ENCODE assay signal across 15 cellular contexts in the genomic region with DNA sequence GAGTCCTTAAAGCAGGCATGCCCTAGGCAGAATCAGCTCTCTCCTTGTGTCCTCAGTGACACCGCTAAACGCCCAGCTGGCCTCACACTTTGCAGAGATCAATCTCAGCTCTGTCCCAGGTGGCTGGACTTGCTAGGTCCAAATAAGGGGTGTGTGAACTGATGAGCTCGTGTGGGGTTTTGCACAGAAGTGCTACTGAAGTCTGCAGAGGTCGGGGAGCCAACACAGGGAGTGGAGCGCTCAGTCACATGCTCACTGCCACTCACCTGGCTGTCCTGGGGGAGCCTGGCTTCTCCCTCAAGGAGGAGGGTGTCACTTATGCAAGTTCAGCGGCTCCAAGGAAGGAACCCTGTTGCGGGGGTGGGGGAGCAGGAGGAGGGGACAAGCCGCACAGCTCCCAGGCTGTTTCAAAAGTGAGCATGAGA. TPM values are rescaled to one million over a fixed set of nuclear protein-coding genes. Genes with fewer than 3 reads are reported as not detected.
DNase-seq lines count a peak whose midpoint lies in the region; ATAC-seq, FAIRE-seq and TF ChIP-seq lines count a peak whose summit lies in the region.
"Had no signal": no experiment of that assay in that cellular context is flagged by ENCODE, and none has a peak within 500 bp of the region (broad histone marks: within the 10 kb centered on the region; RNA-seq: fewer than 3 reads in every experiment).

No MANE protein-coding gene starts in this region.

- peaks cover 18% of the 10 kb centered on the region for H3K27me3 Mint-ChIP-seq in H9 (ENCODE audit: low read depth)

- no peaks in the 10 kb centered on the region for H3K79me2 ChIP-seq in H9 (ENCODE audit: insufficient read depth, low read length)

- TF ChIP-seq CTCF in H9 (conservative IDR thresholded peaks at IDR 0.05), result no peak
- TF ChIP-seq CTCF in body of pancreas (IDR thresholded peaks at IDR 0.05), result no peak
- no peak for TF ChIP-seq CTCF in kidney (IDR thresholded peaks at IDR 0.05; ENCODE audit: borderline replicate concordance, extremely low read depth, insufficient read depth)

- H2BK120ac ChIP-seq in H9 (ENCODE audit: low read depth, low read length, poor library complexity, severe bottlenecking) (no peak overlapping the region), mesenchymal stem cell (ENCODE audit: low read depth, low read length) (no peak overlapping the region)

- H3K9me3 ChIP-seq in H9 (ENCODE audit: control insufficient read depth, low read depth, low read length) (no peaks in the 10 kb centered on the region), body of pancreas (no peaks in the 10 kb centered on the region), mesenchymal stem cell (ENCODE audit: control insufficient read depth, low read length) (no peaks in the 10 kb centered on the region), subcutaneous abdominal adipose tissue (ENCODE audit: control insufficient read depth in 5 of 5, low read length in 5 of 5) (no peaks in the 10 kb centered on the region), kidney (ENCODE audit: control insufficient read depth in 1 of 2, low read length in 2 of 2) (no peaks in the 10 kb centered on the region)
- H3K9me3 ChIP-seq: neutrophil had no signal

- peak overlapping the region in 2 of 3 experiments; percentile 76 to 82; a peak in 5 of 7 replicates for H3K27ac Mint-ChIP-seq in H9

- no peak overlapping the region for H3T11ph ChIP-seq in H9 (ENCODE audit: low read length)

- peak in 2 of 3 donors; percentile 15 for TF ChIP-seq POLR2A in body of pancreas (IDR thresholded peaks at IDR 0.05)

- FAIRE-seq in kidney (lab: Jason Lieb, UNC), result no peak
- FAIRE-seq: endometrium, GM12878 had no signal

- H2AFZ ChIP-seq in H9 (ENCODE audit: low read length) (no peak overlapping the region), mesenchymal stem cell (ENCODE audit: low read depth, low read length) (no peak overlapping the region)

- intact Hi-C loops in body of pancreas (cut with DNase I), result loop anchor here (10.0 kb wide), 1 partner anchor 155 kb away; no protein-coding TSS in a partner anchor
- intact Hi-C loops in kidney (cut with DNase I), result no loop called here

- peak overlapping the region in 1 of 2 experiments; percentile 62; a peak in 1 of 5 replicates for H3K4me3 Mint-ChIP-seq in H9

- H3K4me2 ChIP-seq in H9 (ENCODE audit: insufficient read depth, insufficient read length, low read length) (no peak overlapping the region), mesenchymal stem cell (ENCODE audit: low read length, poor library complexity, severe bottlenecking) (no peak overlapping the region)

- no peaks in the 10 kb centered on the region for H4K20me1 ChIP-seq in H9 (ENCODE audit: control insufficient read depth, insufficient read depth, insufficient read length)

- peaks cover 4% of the 10 kb centered on the region; the same call in 1 of the 2 replicates for H3K4me1 ChIP-seq in H9 (ENCODE audit: insufficient read depth, low read length)
- H3K4me1 ChIP-seq in body of pancreas, result peaks cover 70% of the 10 kb centered on the region
- peaks cover 20% of the 10 kb centered on the region for H3K4me1 ChIP-seq in mesenchymal stem cell (ENCODE audit: control insufficient read depth, insufficient read depth, low read depth, low read length)
- H3K4me1 ChIP-seq in subcutaneous abdominal adipose tissue (ENCODE audit: control insufficient read depth in 5 of 5, insufficient read depth in 5 of 5, low read length in 5 of 5), result peaks cover 29 to 86% (median 84%) of the 10 kb centered on the region in 5 donors
- H3K4me1 ChIP-seq in kidney (ENCODE audit: control insufficient read depth in 1 of 2, insufficient read depth in 1 of 2, low read depth in 1 of 2, low read length in 2 of 2), result peaks cover 0 to 8% of the 10 kb centered on the region in 2 donors

- no peak overlapping the region for H2BK15ac ChIP-seq in H9 (ENCODE audit: low read depth, low read length)
- H2BK15ac ChIP-seq in mesenchymal stem cell (ENCODE audit: low read depth, poor library complexity, severe bottlenecking), result no peak overlapping the region

- no peaks in the 10 kb centered on the region for H3K23me2 ChIP-seq in H9 (ENCODE audit: insufficient read length, low read depth, low read length, poor library complexity, severe bottlenecking)

- no peak overlapping the region for H3K18ac ChIP-seq in H9 (ENCODE audit: insufficient read length, low read depth, low read length)
- H3K18ac ChIP-seq in mesenchymal stem cell (ENCODE audit: low read depth in 1 of 2, low read length in 2 of 2), result no peak overlapping the region

- no peak overlapping the region for H4K5ac ChIP-seq in H9 (ENCODE audit: insufficient read length, low read depth, low read length)

- H3K9ac ChIP-seq in H9 (ENCODE audit: extremely low read depth, insufficient read length, low read length) (no peak overlapping the region), mesenchymal stem cell (ENCODE audit: low read length) (peak overlapping the region; percentile 47), subcutaneous abdominal adipose tissue (ENCODE audit: low read length in 5 of 5) (peak overlapping the region in 4 of 5 donors; percentile 4 to 42 (median 6)), kidney (ENCODE audit: low read length in 2 of 2) (no peak overlapping the region)

- no peaks in the 10 kb centered on the region for H3K27me3 ChIP-seq in H9 (ENCODE audit: insufficient read depth, low read length)
- no peaks in the 10 kb centered on the region for H3K27me3 ChIP-seq in body of pancreas
- peaks cover 15 to 42% of the 10 kb centered on the region in 2 experiments for H3K27me3 ChIP-seq in mesenchymal stem cell (ENCODE audit: control insufficient read depth in 1 of 2, insufficient read depth in 1 of 2, low read length in 2 of 2)
- H3K27me3 ChIP-seq in subcutaneous abdominal adipose tissue (ENCODE audit: control insufficient read depth in 5 of 5, insufficient read depth in 4 of 5, low read length in 5 of 5), result peaks cover 0 to 12% (median 4%) of the 10 kb centered on the region in 5 donors

- peaks cover 16 to 53% of the 10 kb centered on the region in 2 experiments for H3K4me1 Mint-ChIP-seq in H9

- H2BK12ac ChIP-seq in H9 (ENCODE audit: insufficient read length, low read depth, low read length) (no peak overlapping the region), mesenchymal stem cell (ENCODE audit: low read length in 2 of 2) (no peak overlapping the region)

- no peaks in the 10 kb centered on the region for H3K36me3 Mint-ChIP-seq in H9 (ENCODE audit: insufficient read depth in 1 of 3, low read depth in 3 of 3)

- peak overlapping the region; percentile 26 for H3K14ac ChIP-seq in H9 (ENCODE audit: insufficient read depth, low read length)
- H3K14ac ChIP-seq in mesenchymal stem cell (ENCODE audit: low read length in 2 of 2), result no peak overlapping the region

- H2BK20ac ChIP-seq in H9 (ENCODE audit: low read depth, low read length, poor library complexity, severe bottlenecking), result no peak overlapping the region

- H3K9me3 Mint-ChIP-seq in H9, result no peaks in the 10 kb centered on the region

- ATAC-seq in body of pancreas (no peak), HG02588 (IDR thresholded peaks at IDR 0.05; ENCODE audit: unreplicated experiment) (no peak)
- ATAC-seq: GM12878, Panc1 had no signal

- H3K27ac ChIP-seq in H9 (ENCODE audit: insufficient read length, low read depth, low read length) (no peak overlapping the region), body of pancreas (peak overlapping the region; percentile 83 to 90 (median 84)), mesenchymal stem cell (ENCODE audit: low read length, poor library complexity, severe bottlenecking) (no peak overlapping the region), subcutaneous abdominal adipose tissue (ENCODE audit: low read depth, low read length) (no peak overlapping the region), kidney (ENCODE audit: low read depth in 2 of 2, low read length in 2 of 2) (no peak overlapping the region)
- H3K27ac ChIP-seq: neutrophil had no signal

- H3K4ac ChIP-seq in H9 (ENCODE audit: low read depth, low read length), result no peak overlapping the region
- no peak overlapping the region for H3K4ac ChIP-seq in mesenchymal stem cell (ENCODE audit: low read depth in 1 of 2, low read length in 2 of 2)

- no peaks in the 10 kb centered on the region for H3K36me3 ChIP-seq in body of pancreas (replicated peaks in 1 of 2; ENCODE audit: insufficient read depth in 1 of 2, low read depth in 2 of 2)
- H3K36me3 ChIP-seq in mesenchymal stem cell (ENCODE audit: control insufficient read depth in 1 of 2, insufficient read depth in 2 of 2, low read depth in 1 of 2, low read length in 2 of 2), result no peaks in the 10 kb centered on the region
- H3K36me3 ChIP-seq in subcutaneous abdominal adipose tissue (ENCODE audit: control insufficient read depth in 5 of 5, insufficient read depth in 5 of 5, low read length in 5 of 5), result no peaks in the 10 kb centered on the region
- H3K36me3 ChIP-seq in kidney (ENCODE audit: control insufficient read depth in 1 of 2, insufficient read depth in 2 of 2, low read length in 2 of 2), result no peaks in the 10 kb centered on the region
- H3K36me3 ChIP-seq: neutrophil had no signal

- H3K4me3 ChIP-seq in body of pancreas, result peak overlapping the region in 1 of 2 donors; percentile 52
- H3K4me3 ChIP-seq in mesenchymal stem cell (ENCODE audit: insufficient read depth in 1 of 2, low read depth in 1 of 2, low read length in 2 of 2), result peak overlapping the region in 1 of 2 experiments; percentile 83
- H3K4me3 ChIP-seq in subcutaneous abdominal adipose tissue (ENCODE audit: low read depth in 1 of 5, low read length in 5 of 5), result peak overlapping the region; percentile 60 to 87 (median 67)
- H3K4me3 ChIP-seq in kidney (ENCODE audit: low read length in 2 of 2), result peak overlapping the region in 1 of 2 donors; percentile 28
- H3K4me3 ChIP-seq: GM12878 had no signal

- H2BK5ac ChIP-seq in H9 (ENCODE audit: insufficient read length, low read length) (no peak overlapping the region), mesenchymal stem cell (ENCODE audit: low read depth, low read length, poor library complexity, severe bottlenecking) (no peak overlapping the region)

- DNase-seq in H9, result no peak
- DNase-seq in body of pancreas, result peak in 1 of 4 donors; percentile 54
- DNase-seq in mesenchymal stem cell, result no peak
- no peak for DNase-seq in kidney
- no peak for DNase-seq in islet precursor cell
- DNase-seq in COLO668 (lab: John Stamatoyannopoulos, UW; ENCODE audit: unreplicated experiment), result no peak
- DNase-seq: activated CD8-positive, alpha-beta memory T cell treated with anti-CD3 and anti-CD28 coated beads, Interleukin-2, amount 50 U/mL, for 48 hours; NCI-H1694 treated with DMSO at 0.1 percent for 48 hours; T-helper 9 cell had no signal

- H4K91ac ChIP-seq in H9 (ENCODE audit: insufficient read length, low read depth, low read length), result no peak overlapping the region
- H4K91ac ChIP-seq in mesenchymal stem cell (ENCODE audit: low read length), result no peak overlapping the region

- H4K8ac ChIP-seq in H9 (replicated peaks; ENCODE audit: insufficient read length, low read depth, low read length) (no peak overlapping the region), mesenchymal stem cell (ENCODE audit: low read length) (no peak overlapping the region)

- H3K79me1 ChIP-seq in H9 (ENCODE audit: insufficient read depth, low read depth, low read length, poor library complexity, severe bottlenecking) (no peaks in the 10 kb centered on the region), mesenchymal stem cell (replicated peaks; ENCODE audit: low read length, poor library complexity, severe bottlenecking) (no peaks in the 10 kb centered on the region)

- no peak overlapping the region for H3K23ac ChIP-seq in H9 (ENCODE audit: insufficient read length, low read depth, low read length)
- no peak overlapping the region for H3K23ac ChIP-seq in mesenchymal stem cell (ENCODE audit: low read length in 2 of 2)

- H3K56ac ChIP-seq in H9 (ENCODE audit: insufficient read length, low read depth, low read length), result no peak overlapping the region

- WGBS in H9 (ENCODE audit: extremely low coverage, insufficient read length, low lambda C conversion rate), result no CpG with 5 or more reads among the region's 8 CpGs
- WGBS in body of pancreas, 2 donors, result 13 to 41% methylated on average over 5 to 8 of the region's 8 CpGs
- 53% methylated on average over 7 of the region's 8 CpGs for WGBS in mesenchymal stem cell

- H2AK5ac ChIP-seq in H9 (ENCODE audit: insufficient read length, low read length) (no peak overlapping the region), mesenchymal stem cell (ENCODE audit: low read length, severe bottlenecking) (no peak overlapping the region)

RNA-seq across cellular contexts. Expression of gene ELN, which starts 2.0 kb away (rescaled TPM):
- 0.37 and 0.55 TPM in 2 replicates for total RNA-seq in H9 (2021)
- 100 to 1,000 TPM in 1 of 2 donors, 10 to 100 TPM in 1; 92.6 to 131 TPM for total RNA-seq in body of pancreas
- 0.18 TPM for polyA plus RNA-seq in mesenchymal stem cell (2013, experiment 1 of 2)
- polyA plus RNA-seq in mesenchymal stem cell (2013, experiment 2 of 2), result 0.11 TPM
- 44.8 TPM for total RNA-seq in kidney
- polyA plus RNA-seq in kidney (ENCODE audit: insufficient read depth, low read depth, low replicate concordance), result 14.9 TPM

RNA-seq across cellular contexts. Expression of gene LIMK1, which starts 53.6 kb away (rescaled TPM):
- total RNA-seq in H9 (2021) (63.0 and 63.8 TPM in 2 replicates), body of pancreas (10 to 100 TPM; 10.1 to 27.4 TPM), kidney (23.8 TPM)
- 54.8 TPM for polyA plus RNA-seq in mesenchymal stem cell (2013, experiment 1 of 2)
- polyA plus RNA-seq in mesenchymal stem cell (2013, experiment 2 of 2), result 54.9 TPM
- 9.1 TPM for polyA plus RNA-seq in kidney (ENCODE audit: insufficient read depth, low read depth, low replicate concordance)

Comparison
In these comparisons a context has a peak if more than half of its experiments do, and no peak if none do; other contexts are left out.
1. H3K27ac ChIP-seq: peak in body of pancreas (4 of 4); none in H9 (single experiment), mesenchymal stem cell (single experiment), subcutaneous abdominal adipose tissue (single experiment) and kidney (0 of 2).
2. H3K9ac ChIP-seq: peak in mesenchymal stem cell (single experiment) and subcutaneous abdominal adipose tissue (4 of 5); none in H9 (single experiment) and kidney (0 of 2).
3. RNA of gene ELN, which starts 2.0 kb away (total RNA-seq): 92.6 to 131 TPM in body of pancreas and 44.8 TPM in kidney (single experiment); 0.37 to 0.55 TPM in H9; every median in the first group is over 10 times any median in the second.